In genomic region chr9:127451681-127452480, GRCh38 we compare ENCODE assay signal across 8 cellular contexts. TPM values are rescaled to one million over a fixed set of nuclear protein-coding genes. Genes with fewer than 3 reads are reported as not detected.
DNase-seq lines count a peak whose midpoint lies in the region; ATAC-seq and TF ChIP-seq lines count a peak whose summit lies in the region.

No MANE protein-coding gene starts in this region.

- in situ Hi-C loops in Panc1 (cut with HindIII; ENCODE audit: low pct_unique_long_range_greater_than_20kb, low sequenced_read_pairs): no loop called here
- in situ Hi-C loops in transverse colon (cut with MboI; ENCODE audit: low pct_ligation_motif_present in 1 of 4, low pct_unique_long_range_greater_than_20kb in 1 of 4, low sequenced_read_pairs in 3 of 4): no loop called here

- peak overlapping the region; percentile 93 for H3K27ac Mint-ChIP-seq in natural killer cell

- TF ChIP-seq CTCF in A673 (conservative IDR thresholded peaks at IDR 0.05; ENCODE audit: low read depth, low read length): no peak
- no peak for TF ChIP-seq CTCF in Panc1 (IDR thresholded peaks at IDR 0.05)
- no peak for TF ChIP-seq CTCF in fibroblast of pulmonary artery (IDR thresholded peaks at IDR 0.05; ENCODE audit: low read length, missing control alignments)
- TF ChIP-seq CTCF in natural killer cell (IDR thresholded peaks at IDR 0.05): no peak
- no peak for TF ChIP-seq CTCF in transverse colon (IDR thresholded peaks at IDR 0.05)

- H3K36me3 Mint-ChIP-seq in natural killer cell: no peaks in the 10 kb centered on the region

- H3K4me1 ChIP-seq in A673 (ENCODE audit: insufficient read depth, low read length, poor library complexity, severe bottlenecking): peaks cover 14% of the 10 kb centered on the region
- H3K4me1 ChIP-seq in Panc1 (ENCODE audit: control insufficient read depth, insufficient read depth, low read length): peaks cover 20% of the 10 kb centered on the region
- peaks cover 20 to 41% (median 35%) of the 10 kb centered on the region in 4 donors for H3K4me1 ChIP-seq in transverse colon

- H3K27me3 Mint-ChIP-seq in natural killer cell (ENCODE audit: low read depth in 2 of 2): no peaks in the 10 kb centered on the region

- H3K4me3 ChIP-seq in A673 (ENCODE audit: low read depth, low read length, poor library complexity, severe bottlenecking) (peak overlapping the region; percentile 84), Panc1 (ENCODE audit: low read depth in 2 of 2, low read length in 2 of 2) (peak overlapping the region; percentile 90 to 91), fibroblast of pulmonary artery (replicated peaks; ENCODE audit: low read depth, low read length) (peak overlapping the region; percentile 78), transverse colon (peak overlapping the region; percentile 61 to 72 (median 66))

- POLR2A ChIA-PET in A673 (lab: Charles Lee; ENCODE audit: low non-redundant PET) (interaction anchor here (0.5 to 0.6 kb wide), 2 partner anchors 133 to 227 kb away, joined by 4 to 16 read pairs; no protein-coding TSS in a partner anchor), Panc1 (lab: Charles Lee) (interaction anchor here (0.5 kb wide), 2 partner anchors 418 to 630 kb away, joined by 4 to 13 read pairs; no protein-coding TSS in a partner anchor)

- ATAC-seq in GM18502 (IDR thresholded peaks at IDR 0.05; ENCODE audit: poor library complexity, unreplicated experiment) (peak; percentile 19), HG03159 (IDR thresholded peaks at IDR 0.05; ENCODE audit: unreplicated experiment) (peak; percentile 9), Panc1 (peak; percentile 63), natural killer cell (no peak)

- peaks cover 46 to 55% of the 10 kb centered on the region in 2 donors for H3K4me1 Mint-ChIP-seq in natural killer cell

- peak overlapping the region; percentile 96 for H3K4me3 Mint-ChIP-seq in natural killer cell

- peaks cover 47% of the 10 kb centered on the region for H3K36me3 ChIP-seq in A673 (ENCODE audit: insufficient read depth, low read length, poor library complexity, severe bottlenecking)
- peaks cover 23% of the 10 kb centered on the region for H3K36me3 ChIP-seq in Panc1 (ENCODE audit: control insufficient read depth, insufficient read depth, low read length)
- H3K36me3 ChIP-seq in transverse colon: peaks cover 0 to 30% (median 4%) of the 10 kb centered on the region in 4 donors

- 1% methylated on average over 39 of the region's 39 CpGs; no CpG with 5 or more reads in 1 of the 2 donors for WGBS in transverse colon (ENCODE audit: low coverage in 1 of 2), 2 donors

- intact Hi-C loops in A673 (cut with micrococcal nuclease; ENCODE audit: unreplicated experiment) (no loop called here), Panc1 (cut with micrococcal nuclease; ENCODE audit: unreplicated experiment) (no loop called here), natural killer cell (cut with micrococcal nuclease) (loop anchor here (1.0 to 2.0 kb wide), 2 partner anchors 28 to 55 kb away; partner anchors contain the start of genes SLC2A8 and ZNF79), transverse colon (cut with DNase I; ENCODE audit: low total_unique reads) (loop anchor here (2.0 kb wide), 1 partner anchor 55 kb away; the partner anchor contains the start of gene SLC2A8)

- H3K9me3 ChIP-seq in A673 (ENCODE audit: low read depth, low read length, poor library complexity, severe bottlenecking) (no peaks in the 10 kb centered on the region), Panc1 (ENCODE audit: control insufficient read depth, insufficient read depth, low read depth, low read length) (no peaks in the 10 kb centered on the region), transverse colon (no peaks in the 10 kb centered on the region)

- no peaks in the 10 kb centered on the region for H3K27me3 ChIP-seq in A673 (replicated peaks; ENCODE audit: insufficient read depth, low read depth, low read length, poor library complexity)
- no peaks in the 10 kb centered on the region for H3K27me3 ChIP-seq in Panc1 (ENCODE audit: control insufficient read depth, insufficient read depth, low read length)
- no peaks in the 10 kb centered on the region for H3K27me3 ChIP-seq in transverse colon

- peak overlapping the region; percentile 96 for H3K27ac ChIP-seq in A673 (ENCODE audit: low read depth, low read length, poor library complexity, severe bottlenecking)
- H3K27ac ChIP-seq in Panc1 (ENCODE audit: low read length): peak overlapping the region; percentile 89
- H3K27ac ChIP-seq in transverse colon: peak overlapping the region; percentile 94 to 98 (median 94)

- TF ChIP-seq POLR2A in transverse colon (IDR thresholded peaks at IDR 0.05): no peak

- no peaks in the 10 kb centered on the region for H3K9me3 Mint-ChIP-seq in natural killer cell

- DNase-seq in A673 (ENCODE audit: low spot score) (peak; percentile 67), Panc1 (ENCODE audit: low read depth, low spot score) (no peak), fibroblast of pulmonary artery (ENCODE audit: low read depth) (peak; percentile 55), natural killer cell (peak; percentile 23), transverse colon (peak; percentile 58)
- peak; percentile 81 for DNase-seq in activated effector memory CD4-positive, alpha-beta T cell treated with anti-CD3 and anti-CD28 coated beads, Interleukin-2, amount 50 U/mL, for 16 hours

- CTCF ChIA-PET in A673 (lab: Charles Lee) (interaction anchor here (0.6 kb wide), 1 partner anchor 8 kb away, joined by 5 read pairs; no protein-coding TSS in a partner anchor), Panc1 (lab: Charles Lee) (interaction anchor here (0.6 kb wide), 1 partner anchor 272 kb away, joined by 3 read pairs; no protein-coding TSS in a partner anchor)

- no TSS peak for BruUV-seq in A673 (replicated peaks; lab: Mats Ljungman, UMichigan)
- BruUV-seq in Panc1 (replicated peaks; lab: Mats Ljungman, UMichigan): no TSS peak

- TF ChIP-seq EP300 in transverse colon (IDR thresholded peaks at IDR 0.05; ENCODE audit: low read depth): no peak

RNA-seq across cellular contexts. Expression of gene LRSAM1, which starts 0.6 kb away (rescaled TPM):
- 15.8 and 19.5 TPM in 2 replicates for total RNA-seq in A673 (2021)
- total RNA-seq in Panc1 (2021; ENCODE audit: unreplicated experiment): 15.4 TPM
- 21.1 TPM for polyA plus RNA-seq in Panc1 (2012; ENCODE audit: insufficient read length)
- 10 to 100 TPM; 17.4 to 24.6 (median 20.7) TPM for total RNA-seq in natural killer cell
- total RNA-seq in transverse colon: 10 to 100 TPM; 16.2 to 39.2 (median 26.2) TPM

RNA-seq across cellular contexts. Expression of gene RPL12, which starts 0.7 kb away (rescaled TPM):
- total RNA-seq in A673 (2021) (1,114 and 1,120 TPM in 2 replicates), Panc1 (2021; ENCODE audit: unreplicated experiment) (951 TPM), natural killer cell (100 to 1,000 TPM; 561 to 770 (median 724) TPM), transverse colon (1,000 to 10,000 TPM; 1,054 to 2,042 (median 1,540) TPM)
- polyA plus RNA-seq in Panc1 (2012; ENCODE audit: insufficient read length): 1,315 TPM

RNA-seq across cellular contexts. Expression of gene ZNF79, which starts 27.7 kb away (rescaled TPM):
- total RNA-seq in A673 (2021) (11.2 and 11.6 TPM in 2 replicates), Panc1 (2021; ENCODE audit: unreplicated experiment) (5.4 TPM), natural killer cell (10 to 100 TPM; 13.8 to 16.1 (median 14.2) TPM), transverse colon (10 to 100 TPM in 3 of 4 donors, 1 to 10 TPM in 1; 9.4 to 12.3 (median 11.3) TPM)
- polyA plus RNA-seq in Panc1 (2012; ENCODE audit: insufficient read length): 3.5 TPM

RNA-seq across cellular contexts. Expression of gene SLC2A8, which starts 54.9 kb away (rescaled TPM):
- total RNA-seq in A673 (2021) (12.7 and 17.1 TPM in 2 replicates), Panc1 (2021; ENCODE audit: unreplicated experiment) (55.7 TPM), natural killer cell (10 to 100 TPM; 21.1 to 30.6 (median 30.0) TPM), transverse colon (10 to 100 TPM in 3 of 4 donors, 1 to 10 TPM in 1; 9.6 to 95.8 (median 29.4) TPM)
- polyA plus RNA-seq in Panc1 (2012; ENCODE audit: insufficient read length): 38.1 TPM

Comparison
In these comparisons a context has a peak if more than half of its experiments do, and no peak if none do; other contexts are left out.
1. ATAC-seq: peak in GM18502 (single experiment), HG03159 (single experiment) and Panc1 (single experiment); none in natural killer cell (0 of 3).
2. intact Hi-C loops: an anchor here in natural killer cell (1.0 to 2.0 kb wide) and transverse colon (2.0 kb wide); none called in A673 and Panc1.
3. Peak in every context shown above with its lines, with median percentiles within 50 percentile points of each other: H3K27ac ChIP-seq and H3K4me3 ChIP-seq.